In the genomic region with DNA sequence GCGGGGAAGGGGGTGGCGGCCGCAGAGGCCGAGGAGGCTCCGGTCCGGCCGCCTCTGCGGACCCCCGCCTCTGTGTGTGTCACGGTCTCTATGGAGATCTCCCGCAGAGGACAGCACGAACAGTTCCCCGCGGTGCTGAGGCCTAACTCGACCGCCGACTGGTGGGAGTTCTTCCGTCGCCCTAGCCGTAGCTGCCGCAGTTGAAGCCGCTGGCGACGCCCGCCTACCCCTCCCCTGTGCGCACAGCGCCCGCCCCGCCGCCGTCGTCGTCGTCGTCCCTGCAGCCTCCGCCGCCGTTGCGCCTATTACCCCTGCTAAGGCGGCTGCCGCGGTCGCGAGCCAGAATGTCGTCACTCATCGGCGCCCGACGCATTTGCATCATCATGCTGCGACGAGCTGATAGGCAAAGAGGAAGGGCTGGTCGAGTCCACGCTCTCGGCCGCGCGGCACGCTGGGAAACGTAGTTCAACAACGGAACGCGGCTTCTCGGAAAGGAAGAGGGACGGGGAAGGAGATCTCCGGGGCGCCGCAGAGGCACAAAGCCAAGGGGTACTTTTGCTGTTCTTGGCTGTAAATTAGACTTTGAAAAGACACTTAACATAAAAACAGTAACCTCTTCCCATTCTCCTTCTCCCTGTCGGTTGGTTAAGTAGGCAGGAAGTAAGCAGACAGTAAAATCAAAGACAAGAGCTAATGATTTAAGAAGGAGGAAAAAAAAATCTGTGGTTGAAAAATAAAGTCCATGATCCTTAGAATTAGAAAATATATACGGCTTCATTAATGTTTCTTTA, we compare ENCODE assay signal across 8 cellular contexts. TPM values are rescaled to one million over a fixed set of nuclear protein-coding genes. Genes with fewer than 3 reads are reported as not detected.
DNase-seq lines count a peak whose midpoint lies in the region; ATAC-seq, FAIRE-seq and TF ChIP-seq lines count a peak whose summit lies in the region.

A gene (minus strand): TSS at position 346 of the 791 bp plus-strand sequence. CDS start 538 bp downstream, outside the sequence.

- FAIRE-seq in TTC549 (lab: Jason Lieb, UNC): peak; percentile 83

- H3K4me1 ChIP-seq in body of pancreas: peaks cover 38% of the 10 kb centered on the region

- ATAC-seq in GM18520 (IDR thresholded peaks at IDR 0.05; ENCODE audit: unreplicated experiment) (peak; percentile 62), HG03064 (IDR thresholded peaks at IDR 0.05; ENCODE audit: low read depth, unreplicated experiment) (peak; percentile 57), body of pancreas (peak; percentile 88), sciatic nerve (peak; percentile 93)

- H3K27ac ChIP-seq in 22Rv1 (peak within 1 kb of the TSS; percentile 98), body of pancreas (peak within 1 kb of the TSS; percentile 95 to 100 (median 100))

- intact Hi-C loops in body of pancreas (cut with DNase I) (no loop called here), sciatic nerve (cut with DNase I) (no loop called here)

- peak within 1 kb of the TSS; percentile 72 to 91 for H3K4me3 ChIP-seq in body of pancreas

- no peaks in the 10 kb centered on the region for H3K27me3 ChIP-seq in body of pancreas

- DNase-seq in NCI-H2107 treated with DMSO at 0.1 percent for 48 hours (lab: John Stamatoyannopoulos, UW; ENCODE audit: unreplicated experiment) (peak; percentile 67), body of pancreas (peak; percentile 99), iPS DF 19.7 (ENCODE audit: low read depth, low spot score) (peak; percentile 92), sciatic nerve (ENCODE audit: low spot score) (peak; percentile 100)

- H3K36me3 ChIP-seq in body of pancreas (replicated peaks in 1 of 2; ENCODE audit: insufficient read depth in 1 of 2, low read depth in 2 of 2): no peaks in the 10 kb centered on the region

- 0 to 1% methylated on average over 32 to 59 of the region's 69 CpGs for WGBS in body of pancreas, 2 donors

- no peak for TF ChIP-seq CTCF in 22Rv1 (IDR thresholded peaks at IDR 0.05)
- TF ChIP-seq CTCF in body of pancreas (IDR thresholded peaks at IDR 0.05): peak in 2 of 7 experiments; percentile 2 to 22

- peak; percentile 95 to 96 (median 96) for TF ChIP-seq POLR2A in body of pancreas (IDR thresholded peaks at IDR 0.05)

- no peaks in the 10 kb centered on the region for H3K9me3 ChIP-seq in body of pancreas

RNA-seq across cellular contexts. Expression of the gene that starts here (rescaled TPM):
- total RNA-seq in body of pancreas: 10 to 100 TPM; 15.8 to 20.8 TPM
- total RNA-seq in sciatic nerve: 41.0 TPM

Comparison
In these comparisons a context has a peak if more than half of its experiments do, and no peak if none do; other contexts are left out.
1. Peak in every context shown above with its lines: DNase-seq, ATAC-seq, H3K4me3 ChIP-seq and H3K27ac ChIP-seq.